In genomic region chr10:114605155-114605797, GRCh38 we compare ENCODE assay signal across 14 cellular contexts. TPM values are rescaled to one million over a fixed set of nuclear protein-coding genes. Genes with fewer than 3 reads are reported as not detected.
DNase-seq lines count a peak whose midpoint lies in the region; ATAC-seq and TF ChIP-seq lines count a peak whose summit lies in the region.
"Had no signal": no experiment of that assay in that cellular context is flagged by ENCODE, and none has a peak within 500 bp of the region (broad histone marks: within the 10 kb centered on the region; RNA-seq: fewer than 3 reads in every experiment).

No MANE protein-coding gene starts in this region.

- H3K36me3 ChIP-seq in esophagus squamous epithelium, result peaks cover 0 to 5% (median 0%) of the 10 kb centered on the region in 3 donors

- H3K9me3 ChIP-seq in esophagus squamous epithelium, result no peaks in the 10 kb centered on the region

- DNase-seq in esophagus squamous epithelium (lab: John Stamatoyannopoulos, UW) (no peak), renal cortical epithelial cell (ENCODE audit: low read depth) (peak; percentile 98), NCI-H2029 treated with DMSO at 0.1 percent for 48 hours (lab: John Stamatoyannopoulos, UW) (no peak)
- DNase-seq: activated effector memory CD4-positive, alpha-beta T cell treated with Interleukin-2 at 50 U/mL for 16 hours; foreskin keratinocyte; NCI-H1105; NCI-H526 treated with DMSO at 0.1 percent for 48 hours; stimulated activated CD4-positive, alpha-beta T cell treated with anti-CD3 and anti-CD28 coated beads, Interleukin-4, amount 100 ng/mL, for 24 hours; stimulated activated naive CD8-positive, alpha-beta T cell treated with anti-CD3 and anti-CD28 coated beads, Interleukin-15, Interleukin-2, amounts not matched to agents 100 U/mL and 50 U/mL, for 24 hours had no signal

- peaks cover 11 to 80% (median 24%) of the 10 kb centered on the region in 3 donors for H3K4me1 ChIP-seq in esophagus squamous epithelium
- H3K4me1 ChIP-seq: foreskin keratinocyte, parathyroid adenoma had no signal

- TF ChIP-seq CTCF in esophagus squamous epithelium (IDR thresholded peaks at IDR 0.05), result no peak

- no peak for TF ChIP-seq POLR2A in esophagus squamous epithelium (IDR thresholded peaks at IDR 0.05)

- no peaks in the 10 kb centered on the region for H3K27me3 ChIP-seq in esophagus squamous epithelium
- H3K27me3 ChIP-seq: foreskin keratinocyte had no signal

- H3K4me3 ChIP-seq in esophagus squamous epithelium, result no peak overlapping the region

- H3K27ac ChIP-seq in esophagus squamous epithelium, result peak overlapping the region; percentile 46 to 87 (median 74)
- H3K27ac ChIP-seq: foreskin keratinocyte, parathyroid adenoma had no signal

- 67 to 69% methylated on average over 4 of the region's 4 CpGs for WGBS in esophagus squamous epithelium, 2 donors

- peak; percentile 55 for ATAC-seq in GM18909 (IDR thresholded peaks at IDR 0.05; ENCODE audit: poor library complexity, unreplicated experiment)
- ATAC-seq in HG03139 (IDR thresholded peaks at IDR 0.05; ENCODE audit: unreplicated experiment), result peak; percentile 49
- no peak for ATAC-seq in HG03521 (IDR thresholded peaks at IDR 0.05; ENCODE audit: unreplicated experiment)
- ATAC-seq in HG02588 (IDR thresholded peaks at IDR 0.05; ENCODE audit: unreplicated experiment), result no peak
- ATAC-seq: foreskin keratinocyte; stimulated activated naive CD8-positive, alpha-beta T cell treated with anti-CD3 and anti-CD28 coated beads, Interleukin-15, Interleukin-2, amounts not matched to agents 100 U/mL and 50 U/mL, for 24 hours had no signal

- intact Hi-C loops in esophagus squamous epithelium (cut with DNase I), result no loop called here

RNA-seq across cellular contexts. Expression of gene ABLIM1, which starts 52.8 kb away (rescaled TPM):
- 100 to 1,000 TPM; 185 to 345 (median 304) TPM for total RNA-seq in esophagus squamous epithelium
- 31.1 and 77.4 TPM in 2 replicates for total RNA-seq in renal cortical epithelial cell

Comparison
In these comparisons a context has a peak if more than half of its experiments do, and no peak if none do; other contexts are left out.
1. ATAC-seq: peak in GM18909 (single experiment) and HG03139 (single experiment); none in HG03521 (single experiment) and HG02588 (single experiment).